ENCODE assay signal across 16 cellular contexts in genomic region chr11:79019277-79019676, GRCh38.
"Had no signal": no experiment of that assay in that cellular context is flagged by ENCODE, and none has a peak within 500 bp of the region (broad histone marks: within the 10 kb centered on the region; RNA-seq: fewer than 3 reads in every experiment).

No MANE protein-coding gene starts in this region.

- H3K4me1 Mint-ChIP-seq: central memory CD8-positive, alpha-beta T cell; naive B cell; stimulated activated naive B cell treated with anti-CD40 and anti-IgM and Interleukin-4, amounts not matched to agents 10 μg/mL and 1 μg/mL and 100 μg/mL, for 72 hours; stimulated activated naive CD8-positive, alpha-beta T cell treated with anti-CD3 and anti-CD28 coated beads, Interleukin-15, amount 100 ng/mL, for 72 hours had no signal

- H3K36me3 Mint-ChIP-seq: naive B cell; stimulated activated naive B cell treated with anti-CD40 and anti-IgM and Interleukin-4, amounts not matched to agents 10 μg/mL and 1 μg/mL and 100 μg/mL, for 72 hours had no signal

- H3K4me1 ChIP-seq: esophagus muscularis mucosa, parathyroid adenoma, prostate gland, transverse colon had no signal

- H3K27ac Mint-ChIP-seq: nephron progenitor cell; stimulated activated naive B cell treated with anti-CD40 and anti-IgM and Interleukin-4, amounts not matched to agents 10 μg/mL and 1 μg/mL and 100 μg/mL, for 72 hours; stimulated activated naive CD8-positive, alpha-beta T cell treated with anti-CD3 and anti-CD28 coated beads, Interleukin-15, amount 100 ng/mL, for 72 hours had no signal

- H3K4me3 Mint-ChIP-seq: central memory CD8-positive, alpha-beta T cell; naive B cell; nephron progenitor cell; stimulated activated naive B cell treated with anti-CD40 and anti-IgM and Interleukin-4, amounts not matched to agents 10 μg/mL and 1 μg/mL and 100 μg/mL, for 72 hours; stimulated activated naive CD8-positive, alpha-beta T cell treated with anti-CD3 and anti-CD28 coated beads, Interleukin-15, amount 100 ng/mL, for 72 hours had no signal

- H3K9me3 Mint-ChIP-seq: central memory CD8-positive, alpha-beta T cell; nephron progenitor cell; stimulated activated naive B cell treated with anti-CD40 and anti-IgM and Interleukin-4, amounts not matched to agents 10 μg/mL and 1 μg/mL and 100 μg/mL, for 72 hours had no signal

- DNase-seq: effector memory CD4-positive, alpha-beta T cell; mammary epithelial cell; naive B cell; nephron progenitor cell; stimulated activated CD4-positive, alpha-beta T cell treated with anti-CD3 and anti-CD28 coated beads, Interleukin-2, amount 100 ng/mL, for 24 hours; stimulated activated CD4-positive, alpha-beta T cell treated with anti-CD3 and anti-CD28 coated beads, Interleukin-4, amount 100 ng/mL, for 4 hours; stimulated activated naive B cell treated with anti-CD40 and anti-IgM and Interleukin-4, amounts not matched to agents 10 μg/mL and 1 μg/mL and 100 μg/mL, for 72 hours; stimulated activated naive CD8-positive, alpha-beta T cell treated with anti-CD3 and anti-CD28 coated beads, Interleukin-15, amount 100 ng/mL, for 72 hours; transverse colon had no signal

- H3K79me2 ChIP-seq: parathyroid adenoma had no signal

- H3K4me3 ChIP-seq: esophagus muscularis mucosa, prostate gland, thoracic aorta, transverse colon had no signal

- H2AFZ ChIP-seq: parathyroid adenoma had no signal

- H3K9me3 ChIP-seq: esophagus muscularis mucosa, prostate gland, thoracic aorta, transverse colon had no signal

- H3K27ac ChIP-seq: epithelial cell of prostate, esophagus muscularis mucosa, parathyroid adenoma, prostate gland, thoracic aorta, transverse colon had no signal

- H3K36me3 ChIP-seq: esophagus muscularis mucosa, prostate gland, thoracic aorta, transverse colon had no signal

- ATAC-seq: sciatic nerve; stimulated activated naive B cell treated with anti-CD40 and anti-IgM and Interleukin-4, amounts not matched to agents 10 μg/mL and 1 μg/mL and 100 μg/mL, for 72 hours had no signal

- H3K27me3 ChIP-seq: esophagus muscularis mucosa, transverse colon had no signal

- H3K9ac ChIP-seq: parathyroid adenoma had no signal
